In genomic region chr4:36327400-36327799, GRCh38 we compare ENCODE assay signal across 31 cellular contexts. TPM values are rescaled to one million over a fixed set of nuclear protein-coding genes. Genes with fewer than 3 reads are reported as not detected.
"Had no signal": no experiment of that assay in that cellular context is flagged by ENCODE, and none has a peak within 500 bp of the region (broad histone marks: within the 10 kb centered on the region; RNA-seq: fewer than 3 reads in every experiment).

No MANE protein-coding gene starts in this region.

- H3K36me3 ChIP-seq: breast epithelium, MG63, Peyer's patch, SJSA1 had no signal

- DNase-seq: activated CD4-positive, alpha-beta T cell treated with anti-CD3 and anti-CD28 coated beads, Interleukin-2, amount 50 U/mL, for 4 hours; activated gamma-delta T cell; activated naive CD4-positive, alpha-beta T cell treated with Interleukin-2 at 50 U/mL for 16 hours; activated naive CD8-positive, alpha-beta T cell treated with anti-CD3 and anti-CD28 coated beads, Interleukin-2, amount 10 ng/mL, durations not matched to agents 7 days and 5 days; activated T-cell treated with anti-CD3 and anti-CD28 coated beads, Interleukin-2, amount 50 U/mL, for 24 hours; body of pancreas; KG1; MG63; NCI-H1048; NCI-H1105 treated with DMSO at 0.1 percent for 48 hours; NCI-H1436; NCI-H1694; NCI-H1930; NCI-H2081 treated with DMSO at 0.1 percent for 48 hours; NCI-H2171; NCI-H510A; NCI-H526; NCI-H748 treated with DMSO at 0.1 percent for 48 hours; NK-92 treated with Interleukin-12 subunit alpha and Interleukin-12 subunit beta, amount 100 ng/mL, for 24 hours; PC-3; Peyer's patch; RPMI8226; SHP77 treated with DMSO at 0.1 percent for 48 hours; SK-N-SH had no signal

- H3K9me3 ChIP-seq: body of pancreas, breast epithelium, MG63, Peyer's patch, SJSA1, SK-N-SH had no signal

- H3K9me3 Mint-ChIP-seq: activated naive CD8-positive, alpha-beta T cell treated with anti-CD3 and anti-CD28 coated beads, Interleukin-2, amount 10 ng/mL, durations not matched to agents 7 days and 5 days; activated T-cell treated with anti-CD3 and anti-CD28 coated beads, Interleukin-2, amount 50 U/mL, for 24 hours; activated T-helper 2 cell treated with anti-CD3 and anti-CD28 coated beads, Interferon-gamma antibody, Interleukin-2, Interleukin-4, amounts not matched to agents 10 μg/mL and 5 μg/mL and 100 μg/mL, durations not matched to agents 14 hours and 24 hours and 36 hours; T-helper 1 cell treated with Interleukin-12 subunit alpha and Interleukin-12 subunit beta and Interleukin-4 antibody, amounts not matched to agents 30 μg/mL and 1 μg/mL, for 36 hours; T-helper 2 cell treated with Interferon-gamma antibody and Interleukin-4, amounts not matched to agents 5 μg/mL and 100 μg/mL, for 36 hours had no signal

- H3K27ac Mint-ChIP-seq: activated naive CD8-positive, alpha-beta T cell treated with anti-CD3 and anti-CD28 coated beads, Interleukin-2, amount 10 ng/mL, durations not matched to agents 7 days and 5 days; activated T-cell treated with anti-CD3 and anti-CD28 coated beads, Interleukin-2, amount 50 U/mL, for 24 hours; activated T-helper 2 cell treated with anti-CD3 and anti-CD28 coated beads, Interferon-gamma antibody, Interleukin-2, Interleukin-4, amounts not matched to agents 10 μg/mL and 5 μg/mL and 100 μg/mL, durations not matched to agents 14 hours and 24 hours and 36 hours; T-helper 1 cell treated with Interleukin-12 subunit alpha and Interleukin-12 subunit beta and Interleukin-4 antibody, amounts not matched to agents 30 μg/mL and 1 μg/mL, for 36 hours; T-helper 2 cell treated with Interferon-gamma antibody and Interleukin-4, amounts not matched to agents 5 μg/mL and 100 μg/mL, for 36 hours had no signal

- H3K27me3 Mint-ChIP-seq: activated CD4-positive, alpha-beta T cell treated with anti-CD3 and anti-CD28 coated beads, Interleukin-2, amount 10 ng/mL, durations not matched to agents 24 days and 14 days; activated naive CD8-positive, alpha-beta T cell treated with anti-CD3 and anti-CD28 coated beads, Interleukin-2, amount 10 ng/mL, durations not matched to agents 7 days and 5 days; activated T-cell treated with anti-CD3 and anti-CD28 coated beads, Interleukin-2, amount 50 U/mL, for 24 hours had no signal

- H3K4me3 ChIP-seq: body of pancreas, breast epithelium, MG63, Peyer's patch, SJSA1 had no signal

- H3K4me3 Mint-ChIP-seq: activated naive CD8-positive, alpha-beta T cell treated with anti-CD3 and anti-CD28 coated beads, Interleukin-2, amount 10 ng/mL, durations not matched to agents 7 days and 5 days; activated T-cell treated with anti-CD3 and anti-CD28 coated beads, Interleukin-2, amount 50 U/mL, for 24 hours; T-helper 1 cell treated with Interleukin-12 subunit alpha and Interleukin-12 subunit beta and Interleukin-4 antibody, amounts not matched to agents 30 μg/mL and 1 μg/mL, for 36 hours; T-helper 2 cell treated with Interferon-gamma antibody and Interleukin-4, amounts not matched to agents 5 μg/mL and 100 μg/mL, for 36 hours had no signal

- H3K4me1 ChIP-seq: body of pancreas, breast epithelium, SJSA1 had no signal

- H3K27ac ChIP-seq: body of pancreas, breast epithelium, Peyer's patch, SJSA1 had no signal

- ATAC-seq: body of pancreas, PC-3 had no signal

RNA-seq across cellular contexts. Expression of gene DTHD1, which starts 46.0 kb away (rescaled TPM):
- total RNA-seq: astrocyte, PC-3, SJSA1 had no signal
